ENCODE assay signal across 27 cellular contexts in genomic region chr15:77311618-77312398, GRCh38.
DNase-seq lines count a peak whose midpoint lies in the region; ATAC-seq, FAIRE-seq and TF ChIP-seq lines count a peak whose summit lies in the region.
"Had no signal": no experiment of that assay in that cellular context is flagged by ENCODE, and none has a peak within 500 bp of the region (broad histone marks: within the 10 kb centered on the region; RNA-seq: fewer than 3 reads in every experiment).

No MANE protein-coding gene starts in this region.

- intact Hi-C loops in HepG2 (cut with micrococcal nuclease; ENCODE audit: unreplicated experiment) (no loop called here), right lobe of liver (cut with DNase I) (no loop called here), head of caudate nucleus (cut with DNase I) (no loop called here), transverse colon (cut with DNase I; ENCODE audit: low total_unique reads) (no loop called here)

- H3K4me2 ChIP-seq in HepG2 (ENCODE audit: low read depth, low read length), result peak overlapping the region; percentile 18; the same call in 1 of the 2 replicates
- H3K4me2 ChIP-seq: BLaER1, smooth muscle cell had no signal

- FAIRE-seq in HepG2 (lab: Jason Lieb, UNC), result no peak
- FAIRE-seq: endothelial cell of umbilical vein, GM19239 had no signal

- H3K9me3 ChIP-seq in HepG2 (ENCODE audit: low read length) (no peaks in the 10 kb centered on the region), right lobe of liver (no peaks in the 10 kb centered on the region), transverse colon (no peaks in the 10 kb centered on the region)
- H3K9me3 ChIP-seq: BLaER1, left ventricle myocardium inferior had no signal

- H3K36me3 ChIP-seq in HepG2 (replicated peaks in 1 of 2; ENCODE audit: control insufficient read depth in 1 of 2, insufficient read depth in 2 of 2, low read length in 2 of 2) (no peaks in the 10 kb centered on the region), right lobe of liver (no peaks in the 10 kb centered on the region), transverse colon (no peaks in the 10 kb centered on the region)
- H3K36me3 ChIP-seq: BLaER1, left ventricle myocardium inferior had no signal

- POLR2A ChIA-PET in HepG2 (lab: Yijun Ruan, JAX), result interaction anchor here (0.7 kb wide), 2 partner anchors 185 to 1425 kb away, joined by 3 to 5 read pairs; no protein-coding TSS in a partner anchor

- no peaks in the 10 kb centered on the region for H3K79me2 ChIP-seq in HepG2 (ENCODE audit: insufficient read depth, low read length)

- TF ChIP-seq EP300 in HepG2 (IDR thresholded peaks at IDR 0.05; ENCODE audit: low read depth in 2 of 2, low read length in 2 of 2) (no peak), HepG2 (CRISPR knock-in tag; IDR thresholded peaks at IDR 0.05; ENCODE audit: borderline replicate concordance) (no peak), transverse colon (IDR thresholded peaks at IDR 0.05; ENCODE audit: low read depth) (no peak)

- ATAC-seq in HepG2 (peak; percentile 87), right lobe of liver (no peak), HG03521 (IDR thresholded peaks at IDR 0.05; ENCODE audit: unreplicated experiment) (no peak)
- ATAC-seq: activated T-helper 17 cell treated with anti-CD3 and anti-CD28 coated beads, Interleukin-2, amount 50 U/mL, for 72 hours; natural killer cell had no signal

- 62% methylated on average over 8 of the region's 8 CpGs for WGBS in HepG2 (ENCODE audit: low lambda C conversion rate)
- 80% methylated on average over 8 of the region's 8 CpGs for WGBS in right lobe of liver (ENCODE audit: insufficient coverage, low coverage, low lambda C conversion rate, missing lambda C conversion rate)
- WGBS in transverse colon (ENCODE audit: low coverage in 1 of 2), 2 donors, result 62 to 76% methylated on average over 7 to 8 of the region's 8 CpGs

- peaks cover 27% of the 10 kb centered on the region for H3K4me1 ChIP-seq in HepG2 (ENCODE audit: insufficient read depth, low read length)
- H3K4me1 ChIP-seq in right lobe of liver, result no peaks in the 10 kb centered on the region
- H3K4me1 ChIP-seq in transverse colon, result peaks cover 0 to 28% (median 10%) of the 10 kb centered on the region in 4 donors
- H3K4me1 ChIP-seq: BLaER1 had no signal

- TF ChIP-seq POLR2A in HepG2 (IDR thresholded peaks at IDR 0.05; ENCODE audit: insufficient read depth in 1 of 2, low read depth in 2 of 2, low read length in 2 of 2) (no peak), right lobe of liver (IDR thresholded peaks at IDR 0.05) (no peak), transverse colon (IDR thresholded peaks at IDR 0.05) (no peak)

- CTCF ChIA-PET in HepG2 (lab: Yijun Ruan, JAX; ENCODE audit: low intra/inter-chr PET ratio, low total read pairs), result no interaction called here

- no TSS peak for BruUV-seq in HepG2 (replicated peaks; lab: Mats Ljungman, UMichigan)

- no peaks in the 10 kb centered on the region for H4K20me1 ChIP-seq in HepG2 (ENCODE audit: insufficient read depth, low read length)
- H4K20me1 ChIP-seq: BLaER1 had no signal

- TF ChIP-seq RAD21 in HepG2 (CRISPR knock-in tag; IDR thresholded peaks at IDR 0.05), result no peak

- no peak overlapping the region for H3K9ac ChIP-seq in HepG2 (ENCODE audit: insufficient read depth, low read depth, low read length)
- H3K9ac ChIP-seq: BLaER1, KMS-11 had no signal

- peak overlapping the region; percentile 3 for H3K27ac ChIP-seq in HepG2 (ENCODE audit: extremely low read length, insufficient read depth, low read length)
- no peak overlapping the region for H3K27ac ChIP-seq in right lobe of liver
- peak overlapping the region; percentile 71 for H3K27ac ChIP-seq in epithelial cell of prostate
- H3K27ac ChIP-seq in transverse colon, result no peak overlapping the region
- H3K27ac ChIP-seq: BLaER1, dorsolateral prefrontal cortex, KMS-11, left ventricle myocardium inferior had no signal

- DNase-seq in HepG2 (ENCODE audit: low spot score) (peak; percentile 38), right lobe of liver (no peak), NCI-H226 (peak; percentile 54), epithelial cell of prostate (ENCODE audit: low read depth, low spot score) (no peak), NCI-H446 (lab: John Stamatoyannopoulos, UW) (no peak), head of caudate nucleus (no peak), transverse colon (no peak)
- DNase-seq: activated B cell treated with CpG ODN at 0.5 μM for 24 hours; activated CD4-positive, alpha-beta T cell treated with anti-CD3 and anti-CD28 coated beads, Interleukin-2, amount 50 U/mL, for 4 hours; activated CD8-positive, alpha-beta memory T cell treated with anti-CD3 and anti-CD28 coated beads, Interleukin-2, amount 50 U/mL, for 4 hours; aorta; dorsolateral prefrontal cortex; hippocampal formation; immature natural killer cell; left ventricle myocardium inferior; midbrain; natural killer cell; NCI-H187 treated with DMSO at 0.1 percent for 48 hours; SHP77; stimulated activated CD4-positive, alpha-beta T cell treated with anti-CD3 and anti-CD28 coated beads, Interleukin-2, amount 100 ng/mL, for 24 hours had no signal

- in situ Hi-C loops in HepG2 (cut with HindIII; ENCODE audit: extremely low pct_ligation_motif_present, low pct_unique_long_range_greater_than_20kb), result no loop called here
- in situ Hi-C loops in transverse colon (cut with MboI; ENCODE audit: low pct_ligation_motif_present in 1 of 4, low pct_unique_long_range_greater_than_20kb in 1 of 4, low sequenced_read_pairs in 3 of 4), result no loop called here

- H2AFZ ChIP-seq in HepG2 (ENCODE audit: low read length), result no peak overlapping the region

- TF ChIP-seq CTCF in HepG2 (CRISPR knock-in tag; IDR thresholded peaks at IDR 0.05) (peak; percentile 61), right lobe of liver (IDR thresholded peaks at IDR 0.05) (no peak), transverse colon (IDR thresholded peaks at IDR 0.05) (no peak)

- H3K4me3 ChIP-seq in HepG2 (replicated peaks in 1 of 3; ENCODE audit: insufficient read depth in 1 of 3, low read depth in 2 of 3, low read length in 3 of 3), result no peak overlapping the region
- H3K4me3 ChIP-seq in right lobe of liver, result no peak overlapping the region
- no peak overlapping the region for H3K4me3 ChIP-seq in transverse colon
- H3K4me3 ChIP-seq: BLaER1, dorsolateral prefrontal cortex, left ventricle myocardium inferior, smooth muscle cell had no signal

- H3K27me3 ChIP-seq in HepG2 (ENCODE audit: control insufficient read depth in 1 of 2, insufficient read depth in 2 of 2, low read length in 2 of 2) (no peaks in the 10 kb centered on the region), right lobe of liver (no peaks in the 10 kb centered on the region), transverse colon (no peaks in the 10 kb centered on the region)
- H3K27me3 ChIP-seq: BLaER1, dorsolateral prefrontal cortex had no signal

TF ChIP-seq in HepG2, 621 proteins besides CTCF, POLR2A, EP300 and RAD21:
- TF ChIP-seq ZNF331 (CRISPR knock-in tag; IDR thresholded peaks at IDR 0.05) (0 out of 2 replicates have a peak, but pooled peaks have one; percentile 23), HNF4A (CRISPR knock-in tag; IDR thresholded peaks at IDR 0.05) (peak; percentile 63), CREB1 (IDR thresholded peaks at IDR 0.05) (no peak), CREB1 (CRISPR knock-in tag; IDR thresholded peaks at IDR 0.05) (no peak), PATZ1 (CRISPR knock-in tag; IDR thresholded peaks at IDR 0.05) (0 out of 2 replicates have a peak, but pooled peaks have one; percentile 36), MAFF (IDR thresholded peaks at IDR 0.05; ENCODE audit: low read depth, low read length) (peak; percentile 71), PPARG (CRISPR knock-in tag; conservative IDR thresholded peaks at IDR 0.05) (peak; percentile 60), ZMYM4 (CRISPR knock-in tag; IDR thresholded peaks at IDR 0.05) (peak; percentile 49; the same call in 1 of the 2 replicates), STAG1 (CRISPR knock-in tag; IDR thresholded peaks at IDR 0.05) (peak; percentile 58), ASH2L (IDR thresholded peaks at IDR 0.05; ENCODE audit: insufficient read length, low read depth, low read length) (no peak), FOXA3 (CRISPR knock-in tag; IDR thresholded peaks at IDR 0.05) (0 out of 2 replicates have a peak, but pooled peaks have one; percentile 18), MAFK (conservative IDR thresholded peaks at IDR 0.05 in 1 of 2, IDR thresholded peaks at IDR 0.05 in 1 of 2; ENCODE audit: low read length in 2 of 2) (peak; percentile 64 to 82; a peak in 3 of 4 replicates)
- TF ChIP-seq, protein P1, sequence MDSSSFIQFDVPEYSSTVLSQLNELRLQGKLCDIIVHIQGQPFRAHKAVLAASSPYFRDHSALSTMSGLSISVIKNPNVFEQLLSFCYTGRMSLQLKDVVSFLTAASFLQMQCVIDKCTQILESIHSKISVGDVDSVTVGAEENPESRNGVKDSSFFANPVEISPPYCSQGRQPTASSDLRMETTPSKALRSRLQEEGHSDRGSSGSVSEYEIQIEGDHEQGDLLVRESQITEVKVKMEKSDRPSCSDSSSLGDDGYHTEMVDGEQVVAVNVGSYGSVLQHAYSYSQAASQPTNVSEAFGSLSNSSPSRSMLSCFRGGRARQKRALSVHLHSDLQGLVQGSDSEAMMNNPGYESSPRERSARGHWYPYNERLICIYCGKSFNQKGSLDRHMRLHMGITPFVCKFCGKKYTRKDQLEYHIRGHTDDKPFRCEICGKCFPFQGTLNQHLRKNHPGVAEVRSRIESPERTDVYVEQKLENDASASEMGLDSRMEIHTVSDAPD (CRISPR knock-in tag; IDR thresholded peaks at IDR 0.05), result no peak
- TF ChIP-seq, protein P2, sequence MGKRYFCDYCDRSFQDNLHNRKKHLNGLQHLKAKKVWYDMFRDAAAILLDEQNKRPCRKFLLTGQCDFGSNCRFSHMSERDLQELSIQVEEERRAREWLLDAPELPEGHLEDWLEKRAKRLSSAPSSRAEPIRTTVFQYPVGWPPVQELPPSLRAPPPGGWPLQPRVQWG (CRISPR knock-in tag; IDR thresholded peaks at IDR 0.05; ENCODE audit: borderline replicate concordance, low read depth), result no peak

Comparison
In these comparisons a context has a peak if more than half of its experiments do, and no peak if none do; other contexts are left out.
1. DNase-seq: peak in HepG2 (single experiment) and NCI-H226 (single experiment); none in right lobe of liver (0 of 3), epithelial cell of prostate (single experiment), NCI-H446 (0 of 2), head of caudate nucleus (0 of 42) and transverse colon (single experiment).
2. H3K27ac ChIP-seq: peak in HepG2 (single experiment) and epithelial cell of prostate (single experiment); none in right lobe of liver (0 of 3) and transverse colon (0 of 4).